Comparison of ENCODE assay signal across 1 cellular context in the genomic region with DNA sequence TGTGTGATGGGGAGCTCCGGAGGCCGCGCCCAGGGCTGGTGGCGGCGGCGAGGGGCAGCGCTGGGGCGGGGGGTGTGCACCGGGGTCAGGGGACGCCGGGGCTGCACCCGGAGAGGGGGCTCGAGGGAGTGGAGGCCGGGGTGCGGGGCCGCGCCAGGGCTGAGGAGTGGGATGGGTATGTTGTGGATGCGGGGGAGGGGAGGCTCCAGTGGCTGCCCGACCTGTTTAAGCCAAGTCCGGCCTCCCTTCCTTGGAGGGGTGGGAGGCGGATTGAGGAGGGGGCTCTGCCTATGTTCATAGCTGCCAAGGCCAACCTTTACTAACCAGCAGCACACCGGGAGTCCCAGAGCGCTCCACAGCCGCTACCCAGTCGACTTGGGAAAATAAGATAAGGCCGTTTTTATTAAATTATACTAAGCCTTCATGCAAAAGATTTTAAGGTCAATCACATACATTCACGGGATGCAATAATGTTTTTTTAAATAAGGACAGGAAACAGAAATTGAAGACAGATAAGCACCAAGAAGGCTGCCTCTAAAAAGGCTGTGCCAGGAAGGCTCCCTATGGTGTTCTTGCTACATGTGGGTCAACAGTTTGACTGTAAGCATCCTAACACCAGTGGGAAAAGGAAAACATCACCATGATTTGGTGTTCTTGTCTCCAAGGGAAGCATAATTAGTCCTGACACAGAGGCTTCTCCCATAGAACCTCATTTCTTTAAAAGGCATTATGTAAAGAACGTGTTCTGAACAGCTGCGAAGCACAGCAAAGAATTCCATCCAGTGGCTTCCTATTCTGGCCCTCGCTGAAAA.
A peak's percentile ranks its signal among the peaks of the same experiment; 100 is the strongest.
TF ChIP-seq lines count a peak whose summit lies in the region.

No MANE protein-coding gene starts in this region.

TF ChIP-seq in HepG2, 621 proteins besides CTCF, POLR2A, EP300 and RAD21 (continued from another document):
- TF ChIP-seq, protein P1, sequence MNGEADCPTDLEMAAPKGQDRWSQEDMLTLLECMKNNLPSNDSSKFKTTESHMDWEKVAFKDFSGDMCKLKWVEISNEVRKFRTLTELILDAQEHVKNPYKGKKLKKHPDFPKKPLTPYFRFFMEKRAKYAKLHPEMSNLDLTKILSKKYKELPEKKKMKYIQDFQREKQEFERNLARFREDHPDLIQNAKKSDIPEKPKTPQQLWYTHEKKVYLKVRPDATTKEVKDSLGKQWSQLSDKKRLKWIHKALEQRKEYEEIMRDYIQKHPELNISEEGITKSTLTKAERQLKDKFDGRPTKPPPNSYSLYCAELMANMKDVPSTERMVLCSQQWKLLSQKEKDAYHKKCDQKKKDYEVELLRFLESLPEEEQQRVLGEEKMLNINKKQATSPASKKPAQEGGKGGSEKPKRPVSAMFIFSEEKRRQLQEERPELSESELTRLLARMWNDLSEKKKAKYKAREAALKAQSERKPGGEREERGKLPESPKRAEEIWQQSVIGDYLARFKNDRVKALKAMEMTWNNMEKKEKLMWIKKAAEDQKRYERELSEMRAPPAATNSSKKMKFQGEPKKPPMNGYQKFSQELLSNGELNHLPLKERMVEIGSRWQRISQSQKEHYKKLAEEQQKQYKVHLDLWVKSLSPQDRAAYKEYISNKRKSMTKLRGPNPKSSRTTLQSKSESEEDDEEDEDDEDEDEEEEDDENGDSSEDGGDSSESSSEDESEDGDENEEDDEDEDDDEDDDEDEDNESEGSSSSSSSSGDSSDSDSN (CRISPR knock-in tag; IDR thresholded peaks at IDR 0.05) = no peak
- TF ChIP-seq, protein P2, sequence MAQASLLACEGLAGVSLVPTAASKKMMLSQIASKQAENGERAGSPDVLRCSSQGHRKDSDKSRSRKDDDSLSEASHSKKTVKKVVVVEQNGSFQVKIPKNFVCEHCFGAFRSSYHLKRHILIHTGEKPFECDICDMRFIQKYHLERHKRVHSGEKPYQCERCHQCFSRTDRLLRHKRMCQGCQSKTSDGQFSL (CRISPR knock-in tag; IDR thresholded peaks at IDR 0.05) = peak; percentile 78; the same call in 1 of the 2 replicates
- TF ChIP-seq ZNF431 (CRISPR knock-in tag; IDR thresholded peaks at IDR 0.05; ENCODE audit: borderline replicate concordance, low read depth) (no peak), ATF1 (CRISPR knock-in tag; IDR thresholded peaks at IDR 0.05) (no peak), ZNF768 (CRISPR knock-in tag; IDR thresholded peaks at IDR 0.05) (peak; percentile 15; the same call in 1 of the 2 replicates), HCFC1 (IDR thresholded peaks at IDR 0.05; ENCODE audit: low read depth, low read length) (no peak), WIZ (CRISPR knock-in tag; IDR thresholded peaks at IDR 0.05) (no peak), ZNF678 (CRISPR knock-in tag; IDR thresholded peaks at IDR 0.05) (no peak), RBFOX2 (IDR thresholded peaks at IDR 0.05; ENCODE audit: low read depth, low read length) (0 out of 2 replicates have a peak, but pooled peaks have one; percentile 35), MTF1 (CRISPR knock-in tag; IDR thresholded peaks at IDR 0.05) (no peak), ZNF335 (CRISPR knock-in tag; IDR thresholded peaks at IDR 0.05) (no peak), REPIN1 (CRISPR knock-in tag; IDR thresholded peaks at IDR 0.05; ENCODE audit: borderline replicate concordance, low read depth) (no peak)
- TF ChIP-seq, protein P3, sequence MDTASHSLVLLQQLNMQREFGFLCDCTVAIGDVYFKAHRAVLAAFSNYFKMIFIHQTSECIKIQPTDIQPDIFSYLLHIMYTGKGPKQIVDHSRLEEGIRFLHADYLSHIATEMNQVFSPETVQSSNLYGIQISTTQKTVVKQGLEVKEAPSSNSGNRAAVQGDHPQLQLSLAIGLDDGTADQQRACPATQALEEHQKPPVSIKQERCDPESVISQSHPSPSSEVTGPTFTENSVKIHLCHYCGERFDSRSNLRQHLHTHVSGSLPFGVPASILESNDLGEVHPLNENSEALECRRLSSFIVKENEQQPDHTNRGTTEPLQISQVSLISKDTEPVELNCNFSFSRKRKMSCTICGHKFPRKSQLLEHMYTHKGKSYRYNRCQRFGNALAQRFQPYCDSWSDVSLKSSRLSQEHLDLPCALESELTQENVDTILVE (CRISPR knock-in tag; IDR thresholded peaks at IDR 0.05) = no peak
- TF ChIP-seq, protein P4, sequence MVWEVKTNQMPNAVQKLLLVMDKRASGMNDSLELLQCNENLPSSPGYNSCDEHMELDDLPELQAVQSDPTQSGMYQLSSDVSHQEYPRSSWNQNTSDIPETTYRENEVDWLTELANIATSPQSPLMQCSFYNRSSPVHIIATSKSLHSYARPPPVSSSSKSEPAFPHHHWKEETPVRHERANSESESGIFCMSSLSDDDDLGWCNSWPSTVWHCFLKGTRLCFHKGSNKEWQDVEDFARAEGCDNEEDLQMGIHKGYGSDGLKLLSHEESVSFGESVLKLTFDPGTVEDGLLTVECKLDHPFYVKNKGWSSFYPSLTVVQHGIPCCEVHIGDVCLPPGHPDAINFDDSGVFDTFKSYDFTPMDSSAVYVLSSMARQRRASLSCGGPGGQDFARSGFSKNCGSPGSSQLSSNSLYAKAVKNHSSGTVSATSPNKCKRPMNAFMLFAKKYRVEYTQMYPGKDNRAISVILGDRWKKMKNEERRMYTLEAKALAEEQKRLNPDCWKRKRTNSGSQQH (CRISPR knock-in tag; IDR thresholded peaks at IDR 0.05; ENCODE audit: low read depth) = peak; percentile 6; the same call in 1 of the 2 replicates
- TF ChIP-seq, protein P5, sequence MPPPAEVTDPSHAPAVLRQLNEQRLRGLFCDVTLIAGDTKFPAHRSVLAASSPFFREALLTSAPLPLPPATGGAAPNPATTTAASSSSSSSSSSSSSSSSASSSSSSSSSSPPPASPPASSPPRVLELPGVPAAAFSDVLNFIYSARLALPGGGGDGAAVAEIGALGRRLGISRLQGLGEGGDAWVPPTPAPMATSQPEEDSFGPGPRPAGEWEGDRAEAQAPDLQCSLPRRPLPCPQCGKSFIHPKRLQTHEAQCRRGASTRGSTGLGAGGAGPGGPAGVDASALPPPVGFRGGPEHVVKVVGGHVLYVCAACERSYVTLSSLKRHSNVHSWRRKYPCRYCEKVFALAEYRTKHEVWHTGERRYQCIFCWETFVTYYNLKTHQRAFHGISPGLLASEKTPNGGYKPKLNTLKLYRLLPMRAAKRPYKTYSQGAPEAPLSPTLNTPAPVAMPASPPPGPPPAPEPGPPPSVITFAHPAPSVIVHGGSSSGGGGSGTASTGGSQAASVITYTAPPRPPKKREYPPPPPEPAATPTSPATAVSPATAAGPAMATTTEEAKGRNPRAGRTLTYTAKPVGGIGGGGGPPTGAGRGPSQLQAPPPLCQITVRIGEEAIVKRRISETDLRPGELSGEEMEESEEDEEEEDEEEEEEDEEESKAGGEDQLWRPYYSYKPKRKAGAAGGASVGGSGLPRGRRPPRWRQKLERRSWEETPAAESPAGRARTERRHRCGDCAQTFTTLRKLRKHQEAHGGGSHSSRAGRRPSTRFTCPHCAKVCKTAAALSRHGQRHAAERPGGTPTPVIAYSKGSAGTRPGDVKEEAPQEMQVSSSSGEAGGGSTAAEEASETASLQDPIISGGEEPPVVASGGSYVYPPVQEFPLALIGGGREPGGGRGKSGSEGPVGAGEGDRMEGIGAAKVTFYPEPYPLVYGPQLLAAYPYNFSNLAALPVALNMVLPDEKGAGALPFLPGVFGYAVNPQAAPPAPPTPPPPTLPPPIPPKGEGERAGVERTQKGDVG (CRISPR knock-in tag; IDR thresholded peaks at IDR 0.05; ENCODE audit: borderline replicate concordance) = no peak
- TF ChIP-seq, protein P6, sequence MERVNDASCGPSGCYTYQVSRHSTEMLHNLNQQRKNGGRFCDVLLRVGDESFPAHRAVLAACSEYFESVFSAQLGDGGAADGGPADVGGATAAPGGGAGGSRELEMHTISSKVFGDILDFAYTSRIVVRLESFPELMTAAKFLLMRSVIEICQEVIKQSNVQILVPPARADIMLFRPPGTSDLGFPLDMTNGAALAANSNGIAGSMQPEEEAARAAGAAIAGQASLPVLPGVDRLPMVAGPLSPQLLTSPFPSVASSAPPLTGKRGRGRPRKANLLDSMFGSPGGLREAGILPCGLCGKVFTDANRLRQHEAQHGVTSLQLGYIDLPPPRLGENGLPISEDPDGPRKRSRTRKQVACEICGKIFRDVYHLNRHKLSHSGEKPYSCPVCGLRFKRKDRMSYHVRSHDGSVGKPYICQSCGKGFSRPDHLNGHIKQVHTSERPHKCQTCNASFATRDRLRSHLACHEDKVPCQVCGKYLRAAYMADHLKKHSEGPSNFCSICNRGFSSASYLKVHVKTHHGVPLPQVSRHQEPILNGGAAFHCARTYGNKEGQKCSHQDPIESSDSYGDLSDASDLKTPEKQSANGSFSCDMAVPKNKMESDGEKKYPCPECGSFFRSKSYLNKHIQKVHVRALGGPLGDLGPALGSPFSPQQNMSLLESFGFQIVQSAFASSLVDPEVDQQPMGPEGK (CRISPR knock-in tag; IDR thresholded peaks at IDR 0.05) = 0 out of 2 replicates have a peak, but pooled peaks have one; percentile 6
- TF ChIP-seq, protein P7, sequence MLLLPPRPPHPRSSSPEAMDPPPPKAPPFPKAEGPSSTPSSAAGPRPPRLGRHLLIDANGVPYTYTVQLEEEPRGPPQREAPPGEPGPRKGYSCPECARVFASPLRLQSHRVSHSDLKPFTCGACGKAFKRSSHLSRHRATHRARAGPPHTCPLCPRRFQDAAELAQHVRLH (CRISPR knock-in tag; IDR thresholded peaks at IDR 0.05; ENCODE audit: borderline replicate concordance, low read depth) = 0 out of 2 replicates have a peak, but pooled peaks have one; percentile 22
- TF ChIP-seq, protein P8, sequence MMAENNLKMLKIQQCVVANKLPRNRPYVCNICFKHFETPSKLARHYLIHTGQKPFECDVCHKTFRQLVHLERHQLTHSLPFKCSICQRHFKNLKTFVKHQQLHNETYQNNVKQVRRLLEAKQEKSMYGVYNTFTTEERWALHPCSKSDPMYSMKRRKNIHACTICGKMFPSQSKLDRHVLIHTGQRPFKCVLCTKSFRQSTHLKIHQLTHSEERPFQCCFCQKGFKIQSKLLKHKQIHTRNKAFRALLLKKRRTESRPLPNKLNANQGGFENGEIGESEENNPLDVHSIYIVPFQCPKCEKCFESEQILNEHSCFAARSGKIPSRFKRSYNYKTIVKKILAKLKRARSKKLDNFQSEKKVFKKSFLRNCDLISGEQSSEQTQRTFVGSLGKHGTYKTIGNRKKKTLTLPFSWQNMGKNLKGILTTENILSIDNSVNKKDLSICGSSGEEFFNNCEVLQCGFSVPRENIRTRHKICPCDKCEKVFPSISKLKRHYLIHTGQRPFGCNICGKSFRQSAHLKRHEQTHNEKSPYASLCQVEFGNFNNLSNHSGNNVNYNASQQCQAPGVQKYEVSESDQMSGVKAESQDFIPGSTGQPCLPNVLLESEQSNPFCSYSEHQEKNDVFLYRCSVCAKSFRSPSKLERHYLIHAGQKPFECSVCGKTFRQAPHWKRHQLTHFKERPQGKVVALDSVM (CRISPR knock-in tag; IDR thresholded peaks at IDR 0.05) = peak; percentile 69; the same call in 1 of the 2 replicates
- TF ChIP-seq, protein P9, sequence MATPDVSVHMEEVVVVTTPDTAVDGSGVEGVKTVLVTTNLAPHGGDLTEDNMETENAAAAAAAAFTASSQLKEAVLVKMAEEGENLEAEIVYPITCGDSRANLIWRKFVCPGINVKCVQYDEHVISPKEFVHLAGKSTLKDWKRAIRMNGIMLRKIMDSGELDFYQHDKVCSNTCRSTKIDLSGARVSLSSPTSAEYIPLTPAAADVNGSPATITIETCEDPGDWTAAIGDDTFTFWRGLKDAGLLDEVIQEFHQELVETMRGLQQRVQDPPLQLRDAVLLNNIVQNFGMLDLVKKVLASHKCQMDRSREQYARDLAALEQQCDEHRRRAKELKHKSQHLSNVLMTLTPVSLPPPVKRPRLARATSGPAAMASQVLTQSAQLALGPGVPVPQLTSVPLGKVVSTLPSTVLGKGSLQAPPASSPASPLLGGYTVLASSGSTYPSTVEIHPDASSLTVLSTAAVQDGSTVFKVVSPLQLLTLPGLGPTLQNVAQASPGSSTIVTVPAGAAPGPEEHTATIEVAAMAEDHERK (CRISPR knock-in tag; IDR thresholded peaks at IDR 0.05; ENCODE audit: low read depth) = no peak
